ENCODE assay signal across 31 cellular contexts in the genomic region with DNA sequence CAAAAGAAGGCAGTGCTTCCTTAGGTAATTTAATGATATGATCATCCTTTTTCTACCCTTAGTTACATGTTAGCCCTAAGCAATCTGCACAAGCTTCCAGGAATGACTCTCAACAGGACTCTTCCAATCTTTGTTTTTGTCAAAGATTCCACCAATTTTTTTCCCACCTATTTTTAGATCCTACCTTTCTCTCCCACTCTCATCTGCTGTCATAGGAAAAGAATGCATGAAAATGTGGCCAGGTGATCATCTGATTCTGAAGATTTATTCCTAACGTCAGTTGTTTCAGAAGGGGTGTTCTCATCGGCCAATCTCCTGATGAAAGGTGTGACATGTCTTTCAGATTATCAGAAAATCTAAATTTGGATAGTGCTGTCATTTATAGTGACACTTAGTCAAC. TPM values are rescaled to one million over a fixed set of nuclear protein-coding genes. Genes with fewer than 3 reads are reported as not detected.
"Had no signal": no experiment of that assay in that cellular context is flagged by ENCODE, and none has a peak within 500 bp of the region (broad histone marks: within the 10 kb centered on the region; RNA-seq: fewer than 3 reads in every experiment).

No MANE protein-coding gene starts in this region.

- H3K27me3 ChIP-seq: heart right ventricle, neutrophil, right lobe of liver, upper lobe of left lung had no signal

- H3K9me3 ChIP-seq: heart right ventricle, left ventricle myocardium inferior, neutrophil, right lobe of liver, upper lobe of left lung had no signal

- H3K36me3 ChIP-seq: heart right ventricle, left ventricle myocardium inferior, neutrophil, right lobe of liver, upper lobe of left lung had no signal

- H3K4me3 ChIP-seq: coronary artery, heart right ventricle, left ventricle myocardium inferior, right lobe of liver, upper lobe of left lung had no signal

- FAIRE-seq: bronchial epithelial cell, TTC549 had no signal

- H3K27ac ChIP-seq: coronary artery, heart right ventricle, left ventricle myocardium inferior, neutrophil, right lobe of liver, upper lobe of left lung, VCaP had no signal

- DNase-seq: activated CD4-positive, alpha-beta T cell treated with anti-CD3 and anti-CD28 coated beads, Interleukin-2, amount 10 ng/mL, durations not matched to agents 7 days and 5 days; activated CD4-positive, CD25-positive, alpha-beta regulatory T cell treated with anti-CD3 and anti-CD28 coated beads, Interleukin-2, amount 50 U/mL, for 72 hours; activated CD8-positive, alpha-beta T cell treated with anti-CD3 and anti-CD28 coated beads for 36 hours; activated naive CD8-positive, alpha-beta T cell treated with anti-CD3 and anti-CD28 coated beads, Interleukin-2, amount 50 U/mL, for 24 hours; activated T-cell treated with anti-CD3 and anti-CD28 coated beads, Interleukin-2, amount 50 U/mL, for 4 hours; effector memory CD8-positive, alpha-beta T cell; foreskin fibroblast; heart right ventricle; left ventricle myocardium inferior; naive B cell; nephron progenitor cell; right lobe of liver; stimulated activated CD4-positive, alpha-beta T cell treated with anti-CD3 and anti-CD28 coated beads, Interleukin-12 subunit alpha, Interleukin-12 subunit beta, amount 100 ng/mL, for 4 hours; stimulated activated CD4-positive, alpha-beta T cell treated with anti-CD3 and anti-CD28 coated beads, Interleukin-4, amount 100 ng/mL, for 1 hour; stimulated activated naive CD8-positive, alpha-beta T cell treated with anti-CD3 and anti-CD28 coated beads, Interleukin-15, Interleukin-2, amounts not matched to agents 100 U/mL and 50 U/mL, for 24 hours; upper lobe of left lung had no signal

- H3K4me1 ChIP-seq: left ventricle myocardium inferior, right lobe of liver had no signal

RNA-seq across cellular contexts. Expression of a gene that starts 7.2 kb away (rescaled TPM):
- total RNA-seq: activated CD4-positive, alpha-beta T cell treated with anti-CD3 and anti-CD28 coated beads, Interleukin-2, amount 10 ng/mL, durations not matched to agents 7 days and 5 days; activated CD8-positive, alpha-beta T cell treated with anti-CD3 and anti-CD28 coated beads for 36 hours; activated T-cell treated with anti-CD3 and anti-CD28 coated beads, Interleukin-2, amount 50 U/mL, for 4 hours; activated T-helper 2 cell treated with anti-CD3 and anti-CD28 coated beads, Interferon-gamma antibody, Interleukin-2, Interleukin-4, amounts not matched to agents 10 μg/mL and 5 μg/mL and 100 μg/mL, durations not matched to agents 14 hours and 24 hours and 36 hours; bronchial epithelial cell; esophagus mucosa; glomerular endothelial cell; heart right ventricle; left ventricle myocardium inferior; lung microvascular endothelial cell; mesothelial cell of epicardium; osteocyte; posterior vena cava; right lobe of liver; skeletal muscle tissue; T-helper 1 cell treated with Interleukin-12 subunit alpha and Interleukin-12 subunit beta and Interleukin-4 antibody, amounts not matched to agents 30 ng/mL and 1 ng/mL, for 36 hours; upper lobe of left lung had no signal
- polyA plus RNA-seq: heart right ventricle, thymus had no signal
